In the genomic region with DNA sequence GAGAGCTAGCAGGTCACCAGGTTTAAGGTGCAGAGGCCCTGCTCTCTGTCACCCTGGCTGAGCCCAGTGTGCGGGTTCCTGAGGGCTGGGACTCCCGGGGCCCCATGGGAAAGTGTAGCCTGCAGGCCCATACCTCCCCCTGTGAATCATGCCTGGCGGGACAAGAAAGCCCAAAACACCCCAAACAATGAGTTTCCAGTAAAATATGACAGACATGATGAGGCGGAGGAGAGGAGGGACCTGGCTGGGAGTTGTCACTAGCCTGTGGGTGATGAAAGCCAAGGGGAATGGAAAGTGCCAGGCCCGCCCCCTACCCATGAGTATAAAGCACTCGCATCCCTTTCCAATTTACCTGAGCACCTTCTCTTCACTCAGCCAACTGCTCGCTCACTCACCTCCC, we compare ENCODE assay signal across 6 cellular contexts. TPM values are rescaled to one million over a fixed set of nuclear protein-coding genes. Genes with fewer than 3 reads are reported as not detected.
"Had no signal": no experiment of that assay in that cellular context is flagged by ENCODE, and none has a peak within 500 bp of the region (broad histone marks: within the 10 kb centered on the region; RNA-seq: fewer than 3 reads in every experiment).

No MANE protein-coding gene starts in this region.

RNA-seq across cellular contexts. Expression of a gene that starts 26.8 kb away (rescaled TPM):
- total RNA-seq: MCF 10A, OCI-LY7, Right ventricle myocardium superior, RPMI7951, SJSA1 had no signal
- polyA plus RNA-seq: SK-N-SH had no signal
